In genomic region chr5:176528761-176529115, GRCh38 we compare ENCODE assay signal across 19 cellular contexts. TPM values are rescaled to one million over a fixed set of nuclear protein-coding genes. Genes with fewer than 3 reads are reported as not detected.
A peak's percentile ranks its signal among the peaks of the same experiment; 100 is the strongest.
DNase-seq lines count a peak whose midpoint lies in the region; ATAC-seq and TF ChIP-seq lines count a peak whose summit lies in the region.
"Had no signal": no experiment of that assay in that cellular context is flagged by ENCODE, and none has a peak within 500 bp of the region (broad histone marks: within the 10 kb centered on the region; RNA-seq: fewer than 3 reads in every experiment).

No MANE protein-coding gene starts in this region.

- peaks cover 50% of the 10 kb centered on the region for H3K36me3 Mint-ChIP-seq in MCF 10A (ENCODE audit: insufficient read depth, unreplicated experiment)

- no peak overlapping the region for H2AFZ ChIP-seq in mammary epithelial cell (ENCODE audit: low read depth, low read length)
- H2AFZ ChIP-seq: GM23248, PC-9 had no signal

- dilution Hi-C loops in mammary epithelial cell (cut with HindIII; ENCODE audit: low sequenced_read_pairs), result no loop called here

- H3K9ac ChIP-seq in mammary epithelial cell (ENCODE audit: insufficient read depth, low read length), result no peak overlapping the region
- H3K9ac ChIP-seq: GM23248 had no signal

- H3K4me2 ChIP-seq in mammary epithelial cell (ENCODE audit: insufficient read depth, low read depth, low read length), result no peak overlapping the region
- H3K4me2 ChIP-seq: PC-9 had no signal

- POLR2A ChIA-PET in MCF 10A (lab: Yijun Ruan, JAX), result interaction anchor here (1.6 kb wide), 1 partner anchor 9 kb away, joined by 5 read pairs; the partner anchor contains the start of gene RNF44

- H3K27ac ChIP-seq in mammary epithelial cell (ENCODE audit: insufficient read depth, low read depth, low read length), result no peak overlapping the region
- H3K27ac ChIP-seq in foreskin keratinocyte, result no peak overlapping the region
- H3K27ac ChIP-seq in spleen, result peak overlapping the region in 5 of 8 donors; percentile 5 to 100 (median 100)
- H3K27ac ChIP-seq: gastrocnemius medialis, GM23248, left lung, pancreas, PC-9 had no signal

- no peak for TF ChIP-seq CTCF in MCF 10A (IDR thresholded peaks at IDR 0.05; ENCODE audit: unreplicated experiment)
- TF ChIP-seq CTCF in mammary epithelial cell (conservative IDR thresholded peaks at IDR 0.05 in 1 of 2, IDR thresholded peaks at IDR 0.05 in 1 of 2; ENCODE audit: extremely low read depth in 1 of 2, insufficient read depth in 1 of 2, low read depth in 1 of 2, low read length in 2 of 2), result no peak
- no peak for TF ChIP-seq CTCF in foreskin keratinocyte (conservative IDR thresholded peaks at IDR 0.05)
- no peak for TF ChIP-seq CTCF in spleen (IDR thresholded peaks at IDR 0.05 in 8 of 11, conservative IDR thresholded peaks at IDR 0.05 in 3 of 11)

- peak; percentile 74 for ATAC-seq in foreskin keratinocyte
- ATAC-seq: left lung, pancreas had no signal

- H3K27ac Mint-ChIP-seq in MCF 10A (ENCODE audit: low read depth, unreplicated experiment), result peak overlapping the region; percentile 16

- 30% methylated on average over 11 of the region's 17 CpGs for WGBS in mammary epithelial cell (ENCODE audit: low coverage, missing lambda C conversion rate)
- 65 to 82% (median 75%) methylated on average over 8 to 17 of the region's 17 CpGs for WGBS in spleen, 5 donors

- no peaks in the 10 kb centered on the region for H3K27me3 ChIP-seq in mammary epithelial cell (ENCODE audit: insufficient read depth, low read length)
- H3K27me3 ChIP-seq in foreskin keratinocyte, result no peaks in the 10 kb centered on the region
- H3K27me3 ChIP-seq in spleen (replicated peaks in 1 of 7), result no peaks in the 10 kb centered on the region
- H3K27me3 ChIP-seq: gastrocnemius medialis, left lung, pancreas had no signal

- H3K4me1 ChIP-seq in mammary epithelial cell (ENCODE audit: insufficient read depth, low read length), result peaks cover 22% of the 10 kb centered on the region
- peaks cover 15% of the 10 kb centered on the region for H3K4me1 ChIP-seq in foreskin keratinocyte
- H3K4me1 ChIP-seq in spleen, result peaks cover 42 to 69% (median 54%) of the 10 kb centered on the region in 6 donors

- BruUV-seq in MCF 10A (replicated peaks; lab: Mats Ljungman, UMichigan) (no TSS peak), mammary epithelial cell (replicated peaks; lab: Mats Ljungman, UMichigan) (no TSS peak)

- H3K4me3 Mint-ChIP-seq in MCF 10A (ENCODE audit: unreplicated experiment), result no peak overlapping the region

- H3K27me3 Mint-ChIP-seq in MCF 10A (ENCODE audit: insufficient read depth, unreplicated experiment), result no peaks in the 10 kb centered on the region

- H3K9me3 Mint-ChIP-seq in MCF 10A (ENCODE audit: unreplicated experiment), result no peaks in the 10 kb centered on the region

- peaks cover 14% of the 10 kb centered on the region for H3K79me2 ChIP-seq in mammary epithelial cell (ENCODE audit: insufficient read depth, low read length)

- no peaks in the 10 kb centered on the region for H4K20me1 ChIP-seq in mammary epithelial cell (ENCODE audit: insufficient read depth, low read length)

- H3K9me3 ChIP-seq in mammary epithelial cell (replicated peaks; ENCODE audit: insufficient read depth, low read length) (no peaks in the 10 kb centered on the region), spleen (no peaks in the 10 kb centered on the region)
- H3K9me3 ChIP-seq: gastrocnemius medialis, left lung, pancreas had no signal

- DNase-seq in MCF 10A (ENCODE audit: unreplicated experiment) (no peak), mammary epithelial cell (no peak), NCI-H1694 treated with DMSO at 0.1 percent for 48 hours (lab: John Stamatoyannopoulos, UW) (peak; percentile 49), foreskin keratinocyte (peak in 1 of 2 donors; percentile 58), spleen (peak; percentile 82), NCI-H226 (no peak), DMS114 treated with DMSO at 0.1 percent for 48 hours (lab: John Stamatoyannopoulos, UW; ENCODE audit: unreplicated experiment) (no peak), SIG-M5 treated with dmso at 0.1 percent for 504 hours (lab: John Stamatoyannopoulos, UW; ENCODE audit: unreplicated experiment) (no peak)
- DNase-seq: activated effector memory CD4-positive, alpha-beta T cell treated with anti-CD3 and anti-CD28 coated beads, Interleukin-2, amount 50 U/mL, for 16 hours; gastrocnemius medialis; GM23248; NCI-H69; PC-9; small intestine; stimulated activated CD4-positive, alpha-beta T cell treated with anti-CD3 and anti-CD28 coated beads, Interleukin-4, amount 100 ng/mL, for 4 hours; stimulated activated CD8-positive, alpha-beta memory T cell treated with anti-CD3 and anti-CD28 coated beads, Interleukin-4, amount 100 ng/mL, for 48 hours had no signal

- H3K36me3 ChIP-seq in mammary epithelial cell (ENCODE audit: insufficient read depth, low read length) (peaks cover 9% of the 10 kb centered on the region), spleen (peaks cover 0 to 83% (median 47%) of the 10 kb centered on the region in 6 donors)

- H3K4me1 Mint-ChIP-seq in MCF 10A (ENCODE audit: insufficient read depth, unreplicated experiment), result peaks cover 6% of the 10 kb centered on the region

- TF ChIP-seq POLR2A in spleen (IDR thresholded peaks at IDR 0.05), result no peak

- CTCF ChIA-PET in MCF 10A (lab: Yijun Ruan, JAX), result interaction anchor here (0.6 to 1.3 kb wide), 2 partner anchors 35 to 875 kb away, joined by 3 read pairs; no protein-coding TSS in a partner anchor
- CTCF ChIA-PET in mammary epithelial cell (lab: Charles Lee; ENCODE audit: low non-redundant PET), result no interaction called here

- in situ Hi-C loops in mammary epithelial cell (cut with MboI; ENCODE audit: low sequenced_read_pairs in 2 of 2), result no loop called here

- intact Hi-C loops in MCF 10A (cut with micrococcal nuclease), result no loop called here
- intact Hi-C loops in mammary epithelial cell (cut with micrococcal nuclease), result no loop called here
- intact Hi-C loops in spleen (cut with DNase I; ENCODE audit: low total_unique reads), result no loop called here

- H3K4me3 ChIP-seq in mammary epithelial cell (replicated peaks in 1 of 3; ENCODE audit: insufficient read depth in 1 of 3, low read depth in 2 of 3, low read length in 3 of 3) (no peak overlapping the region), spleen (no peak overlapping the region)
- H3K4me3 ChIP-seq: coronary artery, gastrocnemius medialis, GM23248, left lung, pancreas, PC-9 had no signal

RNA-seq across cellular contexts. Expression of gene RNF44, which starts 8.5 kb away (rescaled TPM):
- total RNA-seq in MCF 10A (2022), result 45.8 and 60.1 TPM in 2 replicates
- 10 to 100 TPM in 1 of 2 donors, 1 to 10 TPM in 1; 5.5 to 29.1 TPM for total RNA-seq in mammary epithelial cell
- polyA plus RNA-seq in mammary epithelial cell, result 7.9 TPM
- 10.3 TPM for polyA minus RNA-seq in mammary epithelial cell
- total RNA-seq in foreskin keratinocyte, result 12.5 and 15.3 TPM in 2 replicates
- polyA plus RNA-seq in foreskin keratinocyte, result 12.1 and 12.7 TPM in 2 replicates
- 100 to 1,000 TPM in 6 of 7 donors, 10 to 100 TPM in 1; 75.1 to 143 (median 121) TPM for total RNA-seq in spleen
- polyA plus RNA-seq in spleen, result 10 to 100 TPM; 28.0 to 82.1 (median 44.4) TPM

RNA-seq across cellular contexts. Expression of gene CDHR2, which starts 20.4 kb away (rescaled TPM):
- 0.09 and 0.39 TPM in 2 replicates for total RNA-seq in MCF 10A (2022)
- under 1 TPM; under 0.01 to 0.21 TPM for total RNA-seq in mammary epithelial cell
- 0.01 TPM for polyA plus RNA-seq in mammary epithelial cell
- not detected for polyA minus RNA-seq in mammary epithelial cell
- total RNA-seq in foreskin keratinocyte, result 0.04 and 0.27 TPM in 2 replicates
- polyA plus RNA-seq in foreskin keratinocyte, result 0.03 TPM in 1 of 2 replicates, not detected in the other
- 1 to 10 TPM in 1 of 7 donors, under 1 TPM in 4, not detected in 2; 0.17 to 1.4 (median 0.54) TPM for total RNA-seq in spleen
- polyA plus RNA-seq in spleen, result under 1 TPM; 0.02 to 0.26 (median 0.10) TPM
- total RNA-seq: GM23248, PC-9 had no signal
- polyA plus RNA-seq: GM23248 had no signal

Comparison
In these comparisons a context has a peak if more than half of its experiments do, and no peak if none do; other contexts are left out.
1. DNase-seq: peak in NCI-H1694 treated with DMSO at 0.1 percent for 48 hours (single experiment) and spleen (single experiment); none in MCF 10A (single experiment), mammary epithelial cell (single experiment), NCI-H226 (single experiment), DMS114 treated with DMSO at 0.1 percent for 48 hours (single experiment) and SIG-M5 treated with dmso at 0.1 percent for 504 hours (single experiment).
2. H3K27ac ChIP-seq: peak in spleen (5 of 8); none in mammary epithelial cell (single experiment) and foreskin keratinocyte (single experiment).